1 cellular context compared by ENCODE assay signal in the genomic region with DNA sequence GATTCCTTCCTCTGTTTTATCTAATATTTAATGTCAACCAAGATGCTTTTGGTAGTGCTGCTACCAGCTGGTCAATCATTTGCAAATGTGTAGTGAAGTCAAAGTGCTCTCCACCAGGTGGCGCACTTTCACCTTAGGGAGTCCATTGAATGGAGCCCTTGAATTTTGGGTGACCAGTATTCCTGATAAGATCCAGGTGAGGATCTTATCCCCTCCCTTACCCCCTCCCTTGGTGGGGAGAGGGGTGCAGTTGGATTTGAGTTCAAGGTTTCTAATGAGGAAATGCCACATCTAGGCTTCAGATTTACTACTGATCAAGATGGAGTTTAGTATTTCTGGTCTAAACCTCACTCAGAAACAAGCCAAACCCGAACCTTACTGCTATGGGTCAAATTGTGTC.
TF ChIP-seq lines count a peak whose summit lies in the region.

No MANE protein-coding gene starts in this region.

TF ChIP-seq in IMR-90, 13 proteins besides CTCF, POLR2A, EP300 and RAD21:
- no peak for TF ChIP-seq FOS (IDR thresholded peaks at IDR 0.05; ENCODE audit: low read depth, low read length)
- TF ChIP-seq SMC3 (IDR thresholded peaks at IDR 0.05; ENCODE audit: low read depth, low read length), result peak; percentile 90
